ENCODE assay signal across 8 cellular contexts in the genomic region with DNA sequence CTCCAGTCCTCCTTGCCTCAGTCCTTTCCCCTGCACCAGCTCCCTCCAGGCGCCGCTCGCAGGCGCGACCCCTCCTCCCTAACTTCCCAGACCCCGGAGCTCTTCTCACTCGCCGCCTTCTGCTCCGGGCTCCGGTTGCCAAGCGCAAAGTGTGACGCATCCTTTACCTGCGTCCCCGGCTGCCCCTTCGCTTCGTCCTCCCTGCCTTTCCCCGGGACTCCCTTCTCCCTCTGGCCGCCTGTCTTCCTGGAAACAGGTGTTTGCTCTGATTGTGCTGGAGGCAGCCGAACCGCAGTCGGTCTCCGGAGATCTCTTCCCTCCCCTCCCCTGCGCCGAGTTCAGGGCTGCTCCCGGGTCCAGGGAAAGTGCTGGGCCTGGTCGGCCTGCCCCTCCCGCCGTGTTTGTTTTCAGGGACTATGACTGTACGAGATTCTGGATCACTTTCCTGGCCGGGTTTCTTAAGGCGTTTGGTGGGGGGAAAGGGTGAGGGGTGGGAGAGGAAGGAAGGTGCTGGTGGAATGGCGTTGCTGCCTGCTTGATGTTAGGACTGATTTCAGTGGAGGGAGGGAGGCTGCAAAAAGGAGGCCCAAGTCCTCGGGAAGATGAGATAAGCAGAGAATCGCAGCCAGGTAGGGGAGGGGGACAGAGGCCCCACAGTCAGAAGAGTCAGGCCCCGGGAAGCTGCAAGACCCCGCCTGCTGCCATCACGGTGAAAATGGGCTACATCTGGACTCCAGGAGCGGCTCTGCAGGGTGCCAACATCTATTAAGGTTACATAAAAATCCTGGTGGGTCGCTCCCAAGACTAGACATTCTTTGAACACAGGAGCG. TPM values are rescaled to one million over a fixed set of nuclear protein-coding genes. Genes with fewer than 3 reads are reported as not detected.
A peak's percentile ranks its signal among the peaks of the same experiment; 100 is the strongest.
DNase-seq lines count a peak whose midpoint lies in the region; ATAC-seq and TF ChIP-seq lines count a peak whose summit lies in the region.

No MANE protein-coding gene starts in this region.

- ATAC-seq in SK-N-SH treated with all-trans-retinoic acid at 6 μM for 48 hours (no peak), esophagus mucosa (peak; percentile 20), omental fat pad (ENCODE audit: low FRiP score) (peak; percentile 66), GM18858 (IDR thresholded peaks at IDR 0.05; ENCODE audit: unreplicated experiment) (no peak)

- H2AFZ ChIP-seq in SK-N-SH (ENCODE audit: low read depth) (no peak overlapping the region), OCI-LY3 (ENCODE audit: low read depth, low read length) (peak overlapping the region; percentile 51; the same call in 1 of the 2 replicates)

- TF ChIP-seq EP300 in SK-N-SH (IDR thresholded peaks at IDR 0.05; ENCODE audit: borderline replicate concordance in 1 of 2, low read depth in 1 of 2, low read length in 1 of 2), result no peak

- H3K9me3 ChIP-seq in SK-N-SH, result no peaks in the 10 kb centered on the region
- H3K9me3 ChIP-seq in OCI-LY3 (ENCODE audit: insufficient read depth, low read length), result no peaks in the 10 kb centered on the region

- DNase-seq in SK-N-SH (no peak), omental fat pad (ENCODE audit: low spot score) (no peak)
- no peak for DNase-seq in activated effector memory CD4-positive, alpha-beta T cell treated with Interleukin-2 at 50 U/mL for 16 hours
- no peak for DNase-seq in effector CD8-positive, alpha-beta T cell (lab: John Stamatoyannopoulos, UW)

- H3K36me3 ChIP-seq in SK-N-SH (replicated peaks in 1 of 2; ENCODE audit: control insufficient read depth in 1 of 2, insufficient read depth in 2 of 2, low read length in 1 of 2) (no peaks in the 10 kb centered on the region), OCI-LY3 (replicated peaks; ENCODE audit: low read depth, low read length) (no peaks in the 10 kb centered on the region)

- CTCF ChIA-PET in SK-N-SH (lab: Yijun Ruan, JAX), result no interaction called here

- no peak for TF ChIP-seq RAD21 in SK-N-SH (IDR thresholded peaks at IDR 0.05; ENCODE audit: low read length)

- 12% methylated on average over 37 of the region's 40 CpGs for WGBS in SK-N-SH (ENCODE audit: low lambda C conversion rate)

- H4K20me1 ChIP-seq in SK-N-SH (ENCODE audit: insufficient read depth) (no peaks in the 10 kb centered on the region), OCI-LY3 (ENCODE audit: insufficient read depth, low read length) (peaks cover 14% of the 10 kb centered on the region; the same call in 1 of the 2 replicates)

- H3K4me2 ChIP-seq in SK-N-SH, result peak overlapping the region; percentile 54; the same call in 1 of the 2 replicates
- H3K4me2 ChIP-seq in OCI-LY3 (ENCODE audit: low read length), result peak overlapping the region; percentile 97

- H3K27ac ChIP-seq in SK-N-SH (ENCODE audit: low read depth in 2 of 2, low read length in 1 of 2) (no peak overlapping the region), OCI-LY3 (ENCODE audit: low read length) (0 out of 2 replicates have a peak overlapping the region, but pooled peaks have one; percentile 0)

- H3K9ac ChIP-seq in SK-N-SH, result no peak overlapping the region
- H3K9ac ChIP-seq in OCI-LY3 (ENCODE audit: low read length), result peak overlapping the region; percentile 77

- H3K4me1 ChIP-seq in SK-N-SH (ENCODE audit: control insufficient read depth in 1 of 2, insufficient read depth in 2 of 2, low read depth in 1 of 2, low read length in 1 of 2) (peaks cover 0 to 2% of the 10 kb centered on the region in 2 experiments; a peak in 1 of 4 replicates), OCI-LY3 (ENCODE audit: low read length) (peaks cover 13% of the 10 kb centered on the region)

- H3K4me3 ChIP-seq in SK-N-SH (ENCODE audit: low read depth in 2 of 2, low read length in 1 of 2) (peak overlapping the region; percentile 57 to 62; a peak in 3 of 4 replicates), OCI-LY3 (ENCODE audit: low read length) (peak overlapping the region; percentile 99)

- no peak for TF ChIP-seq CTCF in SK-N-SH (IDR thresholded peaks at IDR 0.05)
- no peak for TF ChIP-seq CTCF in OCI-LY3 (IDR thresholded peaks at IDR 0.05; ENCODE audit: low read depth, low read length)
- no peak for TF ChIP-seq CTCF in omental fat pad (IDR thresholded peaks at IDR 0.05)

- H3K27me3 ChIP-seq in SK-N-SH (ENCODE audit: insufficient read depth) (peaks cover 22% of the 10 kb centered on the region), OCI-LY3 (ENCODE audit: low read depth, low read length) (no peaks in the 10 kb centered on the region)

- POLR2A ChIA-PET in SK-N-SH (lab: Yijun Ruan, JAX), result no interaction called here

- H3K9me2 ChIP-seq in SK-N-SH, result no peaks in the 10 kb centered on the region

- H3K79me2 ChIP-seq in SK-N-SH (ENCODE audit: insufficient read depth), result no peaks in the 10 kb centered on the region
- H3K79me2 ChIP-seq in OCI-LY3 (ENCODE audit: low read length), result peaks cover 54% of the 10 kb centered on the region

- H3F3A ChIP-seq in SK-N-SH (replicated peaks; ENCODE audit: insufficient read depth), result no peaks in the 10 kb centered on the region

TF ChIP-seq in SK-N-SH, 30 proteins besides CTCF, POLR2A, EP300 and RAD21:
- no peak for TF ChIP-seq RFX5 (IDR thresholded peaks at IDR 0.05; ENCODE audit: low read length)
- no peak for TF ChIP-seq EZH2phosphoT487 (IDR thresholded peaks at IDR 0.05; ENCODE audit: borderline replicate concordance, low read depth)
- TF ChIP-seq SMC3 (IDR thresholded peaks at IDR 0.05; ENCODE audit: low read depth, low read length), result no peak
- TF ChIP-seq IRF3 (IDR thresholded peaks at IDR 0.05; ENCODE audit: low read depth, low read length), result no peak
- no peak for TF ChIP-seq NFIC (IDR thresholded peaks at IDR 0.05; ENCODE audit: borderline replicate concordance)
- TF ChIP-seq FOXJ3 (CRISPR knock-in tag; IDR thresholded peaks at IDR 0.05), result no peak
- no peak for TF ChIP-seq JUND (IDR thresholded peaks at IDR 0.05)

TF ChIP-seq in SK-N-SH treated with all-trans-retinoic acid at 6 μM for 48 hours, 23 proteins besides CTCF, POLR2A, EP300 and RAD21 (continues in another document):
- TF ChIP-seq ISL1 (CRISPR knock-in tag; IDR thresholded peaks at IDR 0.05) (no peak), GLIS3 (CRISPR knock-in tag; IDR thresholded peaks at IDR 0.05) (no peak), OSR1 (CRISPR knock-in tag; IDR thresholded peaks at IDR 0.05) (no peak), CSRNP3 (CRISPR knock-in tag; IDR thresholded peaks at IDR 0.05) (no peak)
- TF ChIP-seq, protein P1, sequence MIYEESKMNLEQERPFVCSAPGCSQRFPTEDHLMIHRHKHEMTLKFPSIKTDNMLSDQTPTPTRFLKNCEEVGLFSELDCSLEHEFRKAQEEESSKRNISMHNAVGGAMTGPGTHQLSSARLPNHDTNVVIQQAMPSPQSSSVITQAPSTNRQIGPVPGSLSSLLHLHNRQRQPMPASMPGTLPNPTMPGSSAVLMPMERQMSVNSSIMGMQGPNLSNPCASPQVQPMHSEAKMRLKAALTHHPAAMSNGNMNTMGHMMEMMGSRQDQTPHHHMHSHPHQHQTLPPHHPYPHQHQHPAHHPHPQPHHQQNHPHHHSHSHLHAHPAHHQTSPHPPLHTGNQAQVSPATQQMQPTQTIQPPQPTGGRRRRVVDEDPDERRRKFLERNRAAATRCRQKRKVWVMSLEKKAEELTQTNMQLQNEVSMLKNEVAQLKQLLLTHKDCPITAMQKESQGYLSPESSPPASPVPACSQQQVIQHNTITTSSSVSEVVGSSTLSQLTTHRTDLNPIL (CRISPR knock-in tag; IDR thresholded peaks at IDR 0.05; ENCODE audit: low read depth), result no peak
- TF ChIP-seq, protein P2, sequence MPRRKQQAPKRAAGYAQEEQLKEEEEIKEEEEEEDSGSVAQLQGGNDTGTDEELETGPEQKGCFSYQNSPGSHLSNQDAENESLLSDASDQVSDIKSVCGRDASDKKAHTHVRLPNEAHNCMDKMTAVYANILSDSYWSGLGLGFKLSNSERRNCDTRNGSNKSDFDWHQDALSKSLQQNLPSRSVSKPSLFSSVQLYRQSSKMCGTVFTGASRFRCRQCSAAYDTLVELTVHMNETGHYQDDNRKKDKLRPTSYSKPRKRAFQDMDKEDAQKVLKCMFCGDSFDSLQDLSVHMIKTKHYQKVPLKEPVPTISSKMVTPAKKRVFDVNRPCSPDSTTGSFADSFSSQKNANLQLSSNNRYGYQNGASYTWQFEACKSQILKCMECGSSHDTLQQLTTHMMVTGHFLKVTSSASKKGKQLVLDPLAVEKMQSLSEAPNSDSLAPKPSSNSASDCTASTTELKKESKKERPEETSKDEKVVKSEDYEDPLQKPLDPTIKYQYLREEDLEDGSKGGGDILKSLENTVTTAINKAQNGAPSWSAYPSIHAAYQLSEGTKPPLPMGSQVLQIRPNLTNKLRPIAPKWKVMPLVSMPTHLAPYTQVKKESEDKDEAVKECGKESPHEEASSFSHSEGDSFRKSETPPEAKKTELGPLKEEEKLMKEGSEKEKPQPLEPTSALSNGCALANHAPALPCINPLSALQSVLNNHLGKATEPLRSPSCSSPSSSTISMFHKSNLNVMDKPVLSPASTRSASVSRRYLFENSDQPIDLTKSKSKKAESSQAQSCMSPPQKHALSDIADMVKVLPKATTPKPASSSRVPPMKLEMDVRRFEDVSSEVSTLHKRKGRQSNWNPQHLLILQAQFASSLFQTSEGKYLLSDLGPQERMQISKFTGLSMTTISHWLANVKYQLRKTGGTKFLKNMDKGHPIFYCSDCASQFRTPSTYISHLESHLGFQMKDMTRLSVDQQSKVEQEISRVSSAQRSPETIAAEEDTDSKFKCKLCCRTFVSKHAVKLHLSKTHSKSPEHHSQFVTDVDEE (CRISPR knock-in tag; IDR thresholded peaks at IDR 0.05), result no peak

RNA-seq across cellular contexts. Expression of gene ARHGAP44, which starts 0.9 kb away (rescaled TPM):
- 0.11 and 0.28 TPM in 2 replicates for polyA plus RNA-seq in SK-N-SH (2012; rRNA removed)
- polyA plus RNA-seq in SK-N-SH (2012; cell fraction: cytosol; rRNA removed), result 0.06 and 0.17 TPM in 2 replicates
- 0.19 and 0.24 TPM in 2 replicates for polyA plus RNA-seq in SK-N-SH (2012; cell fraction: nucleus; rRNA removed)
- total RNA-seq in esophagus mucosa (0.28 TPM), omental fat pad (10 to 100 TPM in 1 of 4 donors, 1 to 10 TPM in 3; 3.6 to 22.5 (median 7.2) TPM)

Comparison
In these comparisons a context has a peak if more than half of its experiments do, and no peak if none do; other contexts are left out.
1. ATAC-seq: peak in esophagus mucosa (single experiment) and omental fat pad (single experiment); none in SK-N-SH treated with all-trans-retinoic acid at 6 μM for 48 hours (single experiment) and GM18858 (single experiment).